ENCODE assay signal across 10 cellular contexts in genomic region chr14:61570188-61570960, GRCh38.
DNase-seq lines count a peak whose midpoint lies in the region; ATAC-seq and TF ChIP-seq lines count a peak whose summit lies in the region.
"Had no signal": no experiment of that assay in that cellular context is flagged by ENCODE, and none has a peak within 500 bp of the region (broad histone marks: within the 10 kb centered on the region; RNA-seq: fewer than 3 reads in every experiment).

No MANE protein-coding gene starts in this region.

- H3K27me3 ChIP-seq in CD8-positive, alpha-beta T cell (ENCODE audit: insufficient read depth, low read length) = no peaks in the 10 kb centered on the region

- no peaks in the 10 kb centered on the region for H3K9me3 Mint-ChIP-seq in CD8-positive, alpha-beta T cell
- H3K9me3 Mint-ChIP-seq in natural killer cell treated with Interleukin-12 subunit alpha and Interleukin-12 subunit beta and Interleukin-15 and Interleukin-18, amount 100 ng/mL, for 72 hours = no peaks in the 10 kb centered on the region
- H3K9me3 Mint-ChIP-seq in glutamatergic neuron (ENCODE audit: unreplicated experiment) = peaks cover 6% of the 10 kb centered on the region

- intact Hi-C loops in CD8-positive, alpha-beta T cell (cut with DNase I, micrococcal nuclease) = loop anchor here in 1 of 2 experiments (5.0 kb wide), 1 partner anchor 42 kb away; no protein-coding TSS in a partner anchor

- no peak for TF ChIP-seq CTCF in CD8-positive, alpha-beta T cell (IDR thresholded peaks at IDR 0.05)
- no peak for TF ChIP-seq CTCF in choroid plexus epithelial cell (conservative IDR thresholded peaks at IDR 0.05; ENCODE audit: low read depth, low read length)
- no peak for TF ChIP-seq CTCF in glutamatergic neuron (IDR thresholded peaks at IDR 0.05; ENCODE audit: partially characterized antibody, unreplicated experiment)

- no peaks in the 10 kb centered on the region for H3K9me3 ChIP-seq in CD8-positive, alpha-beta T cell (ENCODE audit: low read length)

- no peak overlapping the region for H3K27ac ChIP-seq in CD8-positive, alpha-beta T cell (ENCODE audit: low read depth, low read length)

- CTCF ChIA-PET in CD8-positive, alpha-beta T cell (lab: Charles Lee) = interaction anchor here (1.5 kb wide), 1 partner anchor 103 kb away, joined by 3 read pairs; no protein-coding TSS in a partner anchor

- H3K4me1 ChIP-seq in CD8-positive, alpha-beta T cell (ENCODE audit: insufficient read depth, low read length) = peaks cover 39% of the 10 kb centered on the region

- ATAC-seq in CD8-positive, alpha-beta T cell = no peak
- no peak for ATAC-seq in natural killer cell treated with Interleukin-12 subunit alpha and Interleukin-12 subunit beta and Interleukin-15 and Interleukin-18, amount 100 ng/mL, for 72 hours
- ATAC-seq in HG03342 (IDR thresholded peaks at IDR 0.05; ENCODE audit: unreplicated experiment) = no peak
- ATAC-seq in GM21447 (IDR thresholded peaks at IDR 0.05; ENCODE audit: unreplicated experiment) = no peak
- no peak for ATAC-seq in GM18520 (IDR thresholded peaks at IDR 0.05; ENCODE audit: unreplicated experiment)

- peaks cover 50% of the 10 kb centered on the region for H3K4me1 Mint-ChIP-seq in CD8-positive, alpha-beta T cell (ENCODE audit: low read depth)
- H3K4me1 Mint-ChIP-seq in natural killer cell treated with Interleukin-12 subunit alpha and Interleukin-12 subunit beta and Interleukin-15 and Interleukin-18, amount 100 ng/mL, for 72 hours (ENCODE audit: low read depth in 2 of 2) = peaks cover 58 to 65% of the 10 kb centered on the region in 2 donors
- H3K4me1 Mint-ChIP-seq in glutamatergic neuron (ENCODE audit: low read depth, unreplicated experiment) = peaks cover 18% of the 10 kb centered on the region

- no peaks in the 10 kb centered on the region for H3K27me3 Mint-ChIP-seq in CD8-positive, alpha-beta T cell (ENCODE audit: low read depth)
- H3K27me3 Mint-ChIP-seq in natural killer cell treated with Interleukin-12 subunit alpha and Interleukin-12 subunit beta and Interleukin-15 and Interleukin-18, amount 100 ng/mL, for 72 hours = no peaks in the 10 kb centered on the region
- H3K27me3 Mint-ChIP-seq in glutamatergic neuron (ENCODE audit: unreplicated experiment) = peaks cover 3% of the 10 kb centered on the region

- H3K27ac Mint-ChIP-seq in CD8-positive, alpha-beta T cell = peak overlapping the region; percentile 86
- H3K27ac Mint-ChIP-seq in natural killer cell treated with Interleukin-12 subunit alpha and Interleukin-12 subunit beta and Interleukin-15 and Interleukin-18, amount 100 ng/mL, for 72 hours = peak overlapping the region; percentile 99 to 100
- H3K27ac Mint-ChIP-seq in glutamatergic neuron (ENCODE audit: unreplicated experiment) = no peak overlapping the region

- peak in 1 of 7 experiments; percentile 31 for DNase-seq in CD8-positive, alpha-beta T cell
- DNase-seq in M059J (ENCODE audit: low read depth) (peak; percentile 85), choroid plexus epithelial cell (ENCODE audit: low read depth) (peak; percentile 47), glutamatergic neuron (no peak)
- DNase-seq in natural killer cell treated with Interleukin-12 subunit alpha and Interleukin-12 subunit beta and Interleukin-15 and Interleukin-18, amount 100 ng/mL, for 72 hours (ENCODE audit: low spot score) = peak; percentile 5
- DNase-seq: anterior cingulate cortex; stimulated activated CD4-positive, alpha-beta T cell treated with anti-CD3 and anti-CD28 coated beads, Interleukin-2, amount 100 ng/mL, for 48 hours had no signal

- H3K36me3 ChIP-seq in CD8-positive, alpha-beta T cell (ENCODE audit: insufficient read depth, low read length) = no peaks in the 10 kb centered on the region

- no peaks in the 10 kb centered on the region for H3K36me3 Mint-ChIP-seq in CD8-positive, alpha-beta T cell
- no peaks in the 10 kb centered on the region for H3K36me3 Mint-ChIP-seq in natural killer cell treated with Interleukin-12 subunit alpha and Interleukin-12 subunit beta and Interleukin-15 and Interleukin-18, amount 100 ng/mL, for 72 hours
- H3K36me3 Mint-ChIP-seq in glutamatergic neuron (ENCODE audit: unreplicated experiment) = peaks cover 4% of the 10 kb centered on the region

- no peak overlapping the region for H3K4me3 ChIP-seq in CD8-positive, alpha-beta T cell (ENCODE audit: low read depth, low read length)
- H3K4me3 ChIP-seq in choroid plexus epithelial cell (ENCODE audit: low read depth, low read length) = no peak overlapping the region

- no peak overlapping the region for H3K4me3 Mint-ChIP-seq in CD8-positive, alpha-beta T cell
- H3K4me3 Mint-ChIP-seq in natural killer cell treated with Interleukin-12 subunit alpha and Interleukin-12 subunit beta and Interleukin-15 and Interleukin-18, amount 100 ng/mL, for 72 hours = peak overlapping the region; percentile 80
- H3K4me3 Mint-ChIP-seq in glutamatergic neuron (ENCODE audit: unreplicated experiment) = no peak overlapping the region

- POLR2A ChIA-PET in CD8-positive, alpha-beta T cell (lab: Charles Lee) = interaction anchor here (1.3 to 1.5 kb wide), 2 partner anchors 17 to 101 kb away, joined by 3 to 5 read pairs; no protein-coding TSS in a partner anchor
